ENCODE assay signal across 15 cellular contexts in the genomic region with DNA sequence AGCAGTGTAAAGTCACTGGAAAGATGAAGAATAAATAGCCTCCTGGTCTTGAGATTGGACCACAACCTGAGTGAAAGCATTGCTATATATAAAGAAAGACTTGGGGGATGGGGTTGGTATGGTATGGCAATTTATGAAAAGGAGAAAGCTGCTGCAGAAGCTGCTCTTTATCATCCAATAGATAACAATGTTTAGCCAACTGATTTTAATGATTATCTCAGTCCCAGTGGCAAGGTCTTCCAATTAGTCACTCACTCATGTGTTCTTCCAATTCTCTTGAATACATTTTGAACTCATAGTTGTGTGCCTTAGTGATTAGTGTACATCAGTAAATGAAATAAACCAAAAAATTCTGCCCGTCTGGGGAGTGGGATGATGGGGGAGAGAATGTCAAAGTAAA.
"Had no signal": no experiment of that assay in that cellular context is flagged by ENCODE, and none has a peak within 500 bp of the region (broad histone marks: within the 10 kb centered on the region; RNA-seq: fewer than 3 reads in every experiment).

No MANE protein-coding gene starts in this region.

- H3K9me3 ChIP-seq: pancreas, tibial artery, uterus had no signal

- H3K27me3 ChIP-seq: dorsolateral prefrontal cortex, pancreas, tibial artery, uterus had no signal

- H3K4me1 Mint-ChIP-seq: activated CD4-positive, alpha-beta T cell treated with anti-CD3 and anti-CD28 coated beads, Interleukin-2, amount 10 ng/mL, durations not matched to agents 7 days and 5 days had no signal

- DNase-seq: activated CD4-positive, alpha-beta T cell treated with anti-CD3 and anti-CD28 coated beads, Interleukin-2, amount 10 ng/mL, durations not matched to agents 7 days and 5 days; activated CD8-positive, alpha-beta memory T cell treated with anti-CD3 and anti-CD28 coated beads for 24 hours; activated naive CD4-positive, alpha-beta T cell treated with Interleukin-2 at 50 U/mL for 16 hours; aorta; dorsolateral prefrontal cortex; erythroblast; hippocampal formation; pancreas; retina; small intestine; stimulated activated CD4-positive, alpha-beta T cell treated with anti-CD3 and anti-CD28 coated beads, Interleukin-4, amount 100 ng/mL, for 24 hours; stimulated activated naive CD4-positive, alpha-beta T cell; tibial artery; uterus had no signal

- H3K4me1 ChIP-seq: tibial artery, uterus had no signal

- H3K36me3 ChIP-seq: pancreas, tibial artery, uterus had no signal

- FAIRE-seq: bronchial epithelial cell, pancreas, small intestine had no signal

- H3K4me3 ChIP-seq: dorsolateral prefrontal cortex, pancreas, tibial artery, uterus had no signal

- H3K27ac ChIP-seq: dorsolateral prefrontal cortex, pancreas, tibial artery, uterus had no signal

- H3K27ac Mint-ChIP-seq: activated CD4-positive, alpha-beta T cell treated with anti-CD3 and anti-CD28 coated beads, Interleukin-2, amount 10 ng/mL, durations not matched to agents 7 days and 5 days had no signal

- H3K9me3 Mint-ChIP-seq: activated CD4-positive, alpha-beta T cell treated with anti-CD3 and anti-CD28 coated beads, Interleukin-2, amount 10 ng/mL, durations not matched to agents 7 days and 5 days had no signal

- H3K4me3 Mint-ChIP-seq: activated CD4-positive, alpha-beta T cell treated with anti-CD3 and anti-CD28 coated beads, Interleukin-2, amount 10 ng/mL, durations not matched to agents 7 days and 5 days had no signal
